Comparison of ENCODE assay signal across 12 cellular contexts in genomic region chr3:15102256-15102655, GRCh38. TPM values are rescaled to one million over a fixed set of nuclear protein-coding genes. Genes with fewer than 3 reads are reported as not detected.
DNase-seq lines count a peak whose midpoint lies in the region; ATAC-seq, FAIRE-seq and TF ChIP-seq lines count a peak whose summit lies in the region.
"Had no signal": no experiment of that assay in that cellular context is flagged by ENCODE, and none has a peak within 500 bp of the region (broad histone marks: within the 10 kb centered on the region; RNA-seq: fewer than 3 reads in every experiment).

No MANE protein-coding gene starts in this region.

- no peaks in the 10 kb centered on the region for H3K9me3 Mint-ChIP-seq in CD4-positive, alpha-beta T cell
- no peaks in the 10 kb centered on the region for H3K9me3 Mint-ChIP-seq in progenitor cell of endocrine pancreas (ENCODE audit: low read depth)

- CTCF ChIA-PET in CD4-positive, alpha-beta T cell (lab: Charles Lee): no interaction called here
- CTCF ChIA-PET in K562 (lab: Yijun Ruan, JAX; ENCODE audit: low intra/inter-chr PET ratio): no interaction called here

- H3K79me2 ChIP-seq in K562 (ENCODE audit: control insufficient read depth, insufficient read depth, low read length): peaks cover 17% of the 10 kb centered on the region

- H3K4me1 ChIP-seq in K562 (replicated peaks in 1 of 2; ENCODE audit: control insufficient read depth in 2 of 2, insufficient read depth in 2 of 2, low read length in 2 of 2) (peaks cover 16 to 24% of the 10 kb centered on the region in 2 experiments), right cardiac atrium (ENCODE audit: control insufficient read depth, insufficient read depth, low read length) (peaks cover 5% of the 10 kb centered on the region), prostate gland (replicated peaks) (no peaks in the 10 kb centered on the region)

- DNase-seq in CD4-positive, alpha-beta T cell: no peak
- no peak for DNase-seq in K562 (ENCODE audit: extremely low read depth in 1 of 4, low spot score in 3 of 4)
- peak; percentile 75 to 90 (median 85) for DNase-seq in right cardiac atrium
- peak; percentile 59 for DNase-seq in prostate gland (ENCODE audit: low spot score)
- DNase-seq in progenitor cell of endocrine pancreas (ENCODE audit: low spot score, unreplicated experiment): no peak
- DNase-seq in GM13976 (ENCODE audit: low spot score): no peak
- DNase-seq: Karpas-422 had no signal

- TF ChIP-seq RAD21 in K562 (CRISPR knock-in tag; conservative IDR thresholded peaks at IDR 0.05 in 1 of 2, IDR thresholded peaks at IDR 0.05 in 1 of 2): no peak

- no peak for ATAC-seq in CD4-positive, alpha-beta T cell (ENCODE audit: poor library complexity)
- ATAC-seq in K562: no peak
- peak; percentile 77 to 88 for ATAC-seq in right cardiac atrium
- ATAC-seq in GM19328 (IDR thresholded peaks at IDR 0.05; ENCODE audit: unreplicated experiment): no peak
- no peak for ATAC-seq in HG03442 (IDR thresholded peaks at IDR 0.05; ENCODE audit: unreplicated experiment)

- H3K4me1 Mint-ChIP-seq in CD4-positive, alpha-beta T cell (ENCODE audit: low read depth): peaks cover 23% of the 10 kb centered on the region
- H3K4me1 Mint-ChIP-seq in progenitor cell of endocrine pancreas (ENCODE audit: low read depth): peaks cover 12% of the 10 kb centered on the region

- H3K36me3 Mint-ChIP-seq in CD4-positive, alpha-beta T cell (ENCODE audit: low read depth): peaks cover 23% of the 10 kb centered on the region
- H3K36me3 Mint-ChIP-seq in progenitor cell of endocrine pancreas (ENCODE audit: insufficient read depth): no peaks in the 10 kb centered on the region

- peaks cover 6% of the 10 kb centered on the region for H3K27me3 Mint-ChIP-seq in CD4-positive, alpha-beta T cell
- H3K27me3 Mint-ChIP-seq in progenitor cell of endocrine pancreas: no peaks in the 10 kb centered on the region

- no peaks in the 10 kb centered on the region for H3K9me3 ChIP-seq in CD4-positive, alpha-beta T cell (ENCODE audit: control insufficient read depth, low read length)
- H3K9me3 ChIP-seq in K562 (replicated peaks; ENCODE audit: control insufficient read depth, insufficient read depth, low read depth, low read length) (no peaks in the 10 kb centered on the region), right cardiac atrium (ENCODE audit: control insufficient read depth, low read length) (no peaks in the 10 kb centered on the region), prostate gland (no peaks in the 10 kb centered on the region)
- H3K9me3 ChIP-seq: ovary had no signal

- H3K4me3 ChIP-seq in K562 (no peak overlapping the region), right cardiac atrium (ENCODE audit: low read length) (no peak overlapping the region), prostate gland (no peak overlapping the region)
- H3K4me3 ChIP-seq: ovary had no signal

- 22% methylated on average over 4 of the region's 4 CpGs for WGBS in K562 (ENCODE audit: insufficient coverage, low coverage, missing lambda C conversion rate)
- 25% methylated on average over 4 of the region's 4 CpGs for WGBS in right cardiac atrium
- 13% methylated on average over 4 of the region's 4 CpGs for WGBS in prostate gland

- H3K27ac ChIP-seq in CD4-positive, alpha-beta T cell (ENCODE audit: low read depth, low read length): no peak overlapping the region
- no peak overlapping the region for H3K27ac ChIP-seq in K562 (ENCODE audit: extremely low read depth, low read depth, low read length)
- H3K27ac ChIP-seq in right cardiac atrium (ENCODE audit: low read length): peak overlapping the region; percentile 84
- H3K27ac ChIP-seq in prostate gland: peak overlapping the region; percentile 27 to 44
- H3K27ac ChIP-seq: ovary had no signal

- no peak for FAIRE-seq in K562 (lab: Jason Lieb, UNC)
- FAIRE-seq: astrocyte, frontal cortex had no signal

- no peaks in the 10 kb centered on the region for H3K9me1 ChIP-seq in K562 (ENCODE audit: control insufficient read depth, insufficient read depth, low read length)

- TF ChIP-seq EP300 in K562 (IDR thresholded peaks at IDR 0.05; ENCODE audit: low read length): no peak

- no TSS peak for BruUV-seq in K562 (replicated peaks; lab: Mats Ljungman, UMichigan)

- POLR2A ChIA-PET in CD4-positive, alpha-beta T cell (lab: Charles Lee): no interaction called here
- POLR2A ChIA-PET in K562 (lab: Yijun Ruan, JAX): interaction anchor here (0.7 kb wide), 1 partner anchor 8 kb away, joined by 3 read pairs; no protein-coding TSS in a partner anchor

- H2AFZ ChIP-seq in K562 (ENCODE audit: low read depth, low read length): no peak overlapping the region

- no peak for TF ChIP-seq CTCF in CD4-positive, alpha-beta T cell (IDR thresholded peaks at IDR 0.05)
- TF ChIP-seq CTCF in K562 (IDR thresholded peaks at IDR 0.05 in 2 of 3, conservative IDR thresholded peaks at IDR 0.05 in 1 of 3; ENCODE audit: insufficient read depth in 2 of 3, low read depth in 1 of 3, low read length in 3 of 3) (no peak), prostate gland (IDR thresholded peaks at IDR 0.05) (no peak), progenitor cell of endocrine pancreas (IDR thresholded peaks at IDR 0.05; ENCODE audit: unreplicated experiment) (no peak), GM13976 (IDR thresholded peaks at IDR 0.05; ENCODE audit: borderline replicate concordance, control extremely low read depth, extremely low read depth, insufficient read depth, missing control alignments) (no peak)

- no peak for TF ChIP-seq POLR2A in K562 (conservative IDR thresholded peaks at IDR 0.05)
- TF ChIP-seq POLR2A in prostate gland (IDR thresholded peaks at IDR 0.05): no peak

- intact Hi-C loops in CD4-positive, alpha-beta T cell (cut with DNase I, micrococcal nuclease): loop anchor here in 1 of 2 experiments (5.0 kb wide), 1 partner anchor 165 kb away; no protein-coding TSS in a partner anchor
- intact Hi-C loops in K562 (cut with micrococcal nuclease): no loop called here
- intact Hi-C loops in right cardiac atrium (cut with DNase I): no loop called here
- intact Hi-C loops in prostate gland (cut with DNase I): loop anchor here (5.0 kb wide), 1 partner anchor 160 kb away; no protein-coding TSS in a partner anchor

- H3K27ac Mint-ChIP-seq in CD4-positive, alpha-beta T cell: no peak overlapping the region
- no peak overlapping the region for H3K27ac Mint-ChIP-seq in progenitor cell of endocrine pancreas

- no peak overlapping the region for H3K4me2 ChIP-seq in K562 (ENCODE audit: insufficient read depth, low read length)

- H3K9ac ChIP-seq in K562 (ENCODE audit: insufficient read depth in 1 of 2, low read depth in 2 of 2, low read length in 2 of 2): 0 out of 4 replicates have a peak overlapping the region, but pooled peaks of 1 of the 2 experiments have one; percentile 6

- H3K4me3 Mint-ChIP-seq in CD4-positive, alpha-beta T cell: peak overlapping the region; percentile 53
- H3K4me3 Mint-ChIP-seq in progenitor cell of endocrine pancreas (ENCODE audit: low read depth): no peak overlapping the region

- in situ Hi-C loops in K562 (cut with MboI) (no loop called here), GM13976 (cut with MboI; ENCODE audit: low sequenced_read_pairs, unreplicated experiment) (no loop called here)

- no peaks in the 10 kb centered on the region for H3K27me3 ChIP-seq in CD4-positive, alpha-beta T cell (ENCODE audit: control insufficient read depth, insufficient read depth, low read length)
- peaks cover 0 to 2% of the 10 kb centered on the region in 2 experiments; a peak in 1 of 5 replicates for H3K27me3 ChIP-seq in K562 (ENCODE audit: control insufficient read depth in 2 of 2, insufficient read depth in 2 of 2, low read length in 2 of 2)
- no peaks in the 10 kb centered on the region for H3K27me3 ChIP-seq in right cardiac atrium (ENCODE audit: control insufficient read depth, insufficient read depth)
- no peaks in the 10 kb centered on the region for H3K27me3 ChIP-seq in prostate gland (replicated peaks; ENCODE audit: insufficient read depth)
- H3K27me3 ChIP-seq: ovary had no signal

- H3K36me3 ChIP-seq in K562 (ENCODE audit: control insufficient read depth, insufficient read depth, low read length) (no peaks in the 10 kb centered on the region; the same call in 2 of the 3 replicates), prostate gland (no peaks in the 10 kb centered on the region)
- H3K36me3 ChIP-seq: ovary had no signal

- 0 out of 2 replicates have a peak, but pooled peaks cover 4% of the 10 kb centered on the region for H4K20me1 ChIP-seq in K562 (replicated peaks; ENCODE audit: control insufficient read depth, insufficient read depth, low read length)

RNA-seq across cellular contexts. Expression of gene RBSN, which starts 3.3 kb away (rescaled TPM):
- 10 to 100 TPM; 57.2 to 57.9 TPM for total RNA-seq in CD4-positive, alpha-beta T cell
- total RNA-seq in K562 (2011; cell fraction: chromatin; rRNA removed; ENCODE audit: low replicate concordance): 60.6 and 86.6 TPM in 2 replicates
- total RNA-seq in K562 (2011; cell fraction: nucleolus; rRNA removed): 27.2 and 28.7 TPM in 2 replicates
- total RNA-seq in K562 (2011; cell fraction: nucleoplasm; rRNA removed): 44.5 and 45.6 TPM in 2 replicates
- total RNA-seq in K562 (2014; rRNA removed) (14.1 and 21.1 TPM in 2 replicates), K562 (2014; rRNA removed; fragmentation: Illumina TruSeq; extraction: Trizol) (18.3 and 20.8 TPM in 2 replicates), K562 (2015; rRNA removed; fragmentation: Illumina TruSeq; extraction: Trizol) (17.5 and 19.0 TPM in 2 replicates), K562 (2021) (18.7 and 19.6 TPM in 2 replicates), right cardiac atrium (10 to 100 TPM; 20.1 to 26.7 (median 20.5) TPM), prostate gland (10 to 100 TPM; 17.9 to 39.4 TPM), progenitor cell of endocrine pancreas (25.7 and 26.2 TPM in 2 replicates)
- polyA plus RNA-seq in K562 (2011; rRNA removed) (15.7 and 16.8 TPM in 2 replicates), K562 (2014; fragmentation: Illumina TruSeq; extraction: Trizol) (13.9 and 15.0 TPM in 2 replicates), K562 (2014; fragmentation: Nextera tagmentation; extraction: Ambion mirVana) (1 to 10 TPM; 2.9 to 4.2 TPM), K562 (2014; rRNA removed) (12.1 and 12.8 TPM in 2 replicates), right cardiac atrium (7.3 TPM)
- polyA plus RNA-seq in K562 (2011; cell fraction: cytosol; rRNA removed): 8.2 and 10.9 TPM in 2 replicates
- 18.9 and 27.5 TPM in 2 replicates for polyA plus RNA-seq in K562 (2011; cell fraction: nucleus; rRNA removed)
- 11.2 and 15.3 TPM in 2 replicates for polyA plus RNA-seq in K562 (2012)
- 28.4 and 33.3 TPM in 2 replicates for polyA minus RNA-seq in K562 (2011; rRNA and poly(A)+ RNA removed)
- 13.7 and 14.6 TPM in 2 replicates for polyA minus RNA-seq in K562 (2011; cell fraction: cytosol; rRNA and poly(A)+ RNA removed)
- 11.4 and 19.7 TPM in 2 replicates for polyA minus RNA-seq in K562 (2011; cell fraction: nucleus; rRNA and poly(A)+ RNA removed)

RNA-seq across cellular contexts. Expression of gene MRPS25, which starts 37.1 kb away (rescaled TPM):
- total RNA-seq in CD4-positive, alpha-beta T cell: 10 to 100 TPM; 59.9 to 60.2 TPM
- total RNA-seq in K562 (2011; cell fraction: chromatin; rRNA removed; ENCODE audit: low replicate concordance): 136 and 184 TPM in 2 replicates
- 111 and 116 TPM in 2 replicates for total RNA-seq in K562 (2011; cell fraction: nucleolus; rRNA removed)
- 128 and 170 TPM in 2 replicates for total RNA-seq in K562 (2011; cell fraction: nucleoplasm; rRNA removed)
- total RNA-seq in K562 (2014; rRNA removed) (78.2 and 98.6 TPM in 2 replicates), K562 (2014; rRNA removed; fragmentation: Illumina TruSeq; extraction: Trizol) (75.1 and 77.8 TPM in 2 replicates), K562 (2015; rRNA removed; fragmentation: Illumina TruSeq; extraction: Trizol) (75.2 and 90.2 TPM in 2 replicates), K562 (2021) (129 and 132 TPM in 2 replicates), right cardiac atrium (10 to 100 TPM; 63.4 to 93.0 (median 89.8) TPM), prostate gland (10 to 100 TPM; 16.6 to 49.1 TPM), progenitor cell of endocrine pancreas (49.0 and 59.3 TPM in 2 replicates)
- polyA plus RNA-seq in K562 (2011; rRNA removed) (72.6 and 105 TPM in 2 replicates), K562 (2014; fragmentation: Illumina TruSeq; extraction: Trizol) (86.8 and 110 TPM in 2 replicates), K562 (2014; fragmentation: Nextera tagmentation; extraction: Ambion mirVana) (10 to 100 TPM; 34.3 to 65.1 TPM), K562 (2014; rRNA removed) (125 and 144 TPM in 2 replicates), right cardiac atrium (125 TPM)
- 49.2 and 74.6 TPM in 2 replicates for polyA plus RNA-seq in K562 (2011; cell fraction: cytosol; rRNA removed)
- 124 and 217 TPM in 2 replicates for polyA plus RNA-seq in K562 (2011; cell fraction: nucleus; rRNA removed)
- polyA plus RNA-seq in K562 (2012): 78.2 and 99.3 TPM in 2 replicates
- polyA minus RNA-seq in K562 (2011; rRNA and poly(A)+ RNA removed): 43.5 and 47.9 TPM in 2 replicates
- polyA minus RNA-seq in K562 (2011; cell fraction: cytosol; rRNA and poly(A)+ RNA removed): 30.4 and 48.6 TPM in 2 replicates
- polyA minus RNA-seq in K562 (2011; cell fraction: nucleus; rRNA and poly(A)+ RNA removed): 77.3 and 89.3 TPM in 2 replicates

Comparison
In these comparisons a context has a peak if more than half of its experiments do, and no peak if none do; other contexts are left out.
1. ATAC-seq: peak in right cardiac atrium (2 of 2); none in CD4-positive, alpha-beta T cell (single experiment), K562 (single experiment), GM19328 (single experiment) and HG03442 (single experiment).
2. DNase-seq: peak in right cardiac atrium (3 of 3) and prostate gland (single experiment); none in CD4-positive, alpha-beta T cell (0 of 10), K562 (0 of 4), progenitor cell of endocrine pancreas (single experiment) and GM13976 (single experiment).
3. H3K27ac ChIP-seq: peak in right cardiac atrium (single experiment) and prostate gland (2 of 2); none in CD4-positive, alpha-beta T cell (single experiment) and K562 (single experiment).